ENCODE assay signal across 16 cellular contexts in the genomic region with DNA sequence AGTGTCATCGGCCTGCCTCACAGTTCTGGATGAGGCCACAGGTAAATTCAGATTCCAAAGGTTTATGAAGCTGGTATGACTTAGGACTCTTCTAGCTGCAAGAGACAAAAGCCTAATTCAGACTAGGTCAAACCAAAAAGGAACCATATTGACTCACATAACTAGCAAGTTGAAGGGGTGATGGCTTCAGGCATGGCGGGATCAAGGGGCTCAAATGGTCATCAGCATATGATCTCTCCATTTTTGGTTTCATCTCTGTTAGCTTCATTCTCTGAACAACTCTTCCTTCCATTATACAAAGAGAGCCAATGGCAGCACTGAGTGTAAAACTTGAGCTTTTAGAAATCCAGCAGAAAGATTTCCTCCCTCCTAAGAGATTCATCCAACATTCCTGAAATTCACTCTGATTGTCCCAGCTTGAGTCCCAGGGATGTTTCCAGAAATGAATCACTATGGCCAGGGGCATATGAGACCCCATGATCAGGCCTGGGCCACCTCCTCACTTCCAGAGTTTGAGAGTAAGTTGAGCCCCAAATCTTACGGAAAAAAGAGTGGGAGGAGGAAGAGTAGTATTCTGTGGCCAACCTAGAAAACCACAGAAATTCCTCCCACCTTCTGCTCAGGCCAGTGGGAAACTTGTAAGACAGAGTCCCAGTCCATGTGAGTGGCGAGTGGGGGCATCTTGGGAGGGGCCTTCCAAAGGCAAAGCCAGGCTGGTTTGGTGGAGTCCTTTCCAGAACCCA. TPM values are rescaled to one million over a fixed set of nuclear protein-coding genes. Genes with fewer than 3 reads are reported as not detected.
DNase-seq lines count a peak whose midpoint lies in the region; FAIRE-seq and TF ChIP-seq lines count a peak whose summit lies in the region.
"Had no signal": no experiment of that assay in that cellular context is flagged by ENCODE, and none has a peak within 500 bp of the region (broad histone marks: within the 10 kb centered on the region; RNA-seq: fewer than 3 reads in every experiment).

No MANE protein-coding gene starts in this region.

- no peak overlapping the region for H2AFZ ChIP-seq in H1 (ENCODE audit: low read length)

- H3K23me2 ChIP-seq in H1 (ENCODE audit: low read depth, low read length) = no peaks in the 10 kb centered on the region

- no peaks in the 10 kb centered on the region for H3K36me3 Mint-ChIP-seq in MCF 10A (ENCODE audit: insufficient read depth, unreplicated experiment)

- H2BK5ac ChIP-seq in H1 (ENCODE audit: low read depth, low read length) = no peak overlapping the region

- H2BK12ac ChIP-seq in H1 (ENCODE audit: low read depth, low read length) = no peak overlapping the region

- TF ChIP-seq EP300 in H1 (IDR thresholded peaks at IDR 0.05; ENCODE audit: borderline replicate concordance in 1 of 2, low read depth in 2 of 2, low read length in 2 of 2) = no peak

- H2BK20ac ChIP-seq in H1 (ENCODE audit: low read length) = no peak overlapping the region

- 85% methylated on average over 4 of the region's 4 CpGs; no CpG with 5 or more reads in 1 of the 2 experiments for WGBS in H1 (ENCODE audit: extremely low coverage in 1 of 2, insufficient coverage in 1 of 2, insufficient read length in 1 of 2, insufficient replicate concordance in 2 of 2, low coverage in 1 of 2, low lambda C conversion rate in 2 of 2, missing lambda C conversion rate in 1 of 2), 2 experiments

- BruUV-seq in MCF 10A (replicated peaks; lab: Mats Ljungman, UMichigan) = no TSS peak

- no peak overlapping the region for H4K8ac ChIP-seq in H1 (ENCODE audit: extremely low read depth, insufficient read depth, low read length)

- POLR2A ChIA-PET in MCF 10A (lab: Yijun Ruan, JAX) = interaction anchor here (0.5 to 0.9 kb wide), 2 partner anchors 8 to 32 kb away, joined by 3 to 5 read pairs; no protein-coding TSS in a partner anchor
- POLR2A ChIA-PET in H1 (lab: Charles Lee; ENCODE audit: partially characterized antibody) = no interaction called here

- H3K9me3 ChIP-seq in breast epithelium = no peaks in the 10 kb centered on the region
- H3K9me3 ChIP-seq in H1 (ENCODE audit: insufficient read depth in 2 of 2, low read depth in 1 of 2, low read length in 1 of 2) = no peaks in the 10 kb centered on the region
- H3K9me3 ChIP-seq: uterus had no signal

- no peak overlapping the region for H3K4me2 ChIP-seq in H1 (ENCODE audit: insufficient read depth in 1 of 2, low read depth in 2 of 2, low read length in 2 of 2)

- H4K20me1 ChIP-seq in H1 (replicated peaks in 1 of 2; ENCODE audit: control insufficient read depth in 1 of 2, insufficient read depth in 2 of 2, low read length in 2 of 2) = no peaks in the 10 kb centered on the region

- TF ChIP-seq RAD21 in H1 (IDR thresholded peaks at IDR 0.05 in 1 of 2, conservative IDR thresholded peaks at IDR 0.05 in 1 of 2; ENCODE audit: low read depth in 2 of 2, low read length in 2 of 2) = no peak

- H3K27ac ChIP-seq in breast epithelium (peak overlapping the region; percentile 67 to 80), H1 (ENCODE audit: low read depth, low read length) (no peak overlapping the region)
- H3K27ac ChIP-seq: cardiac muscle cell, uterus had no signal

- intact Hi-C loops in breast epithelium (cut with DNase I; ENCODE audit: low total_unique reads) (no loop called here), MCF 10A (cut with micrococcal nuclease) (no loop called here)

- no peak overlapping the region for H3K18ac ChIP-seq in H1 (ENCODE audit: extremely low read depth, low read length)

- no peak overlapping the region for H3K4me3 Mint-ChIP-seq in MCF 10A (ENCODE audit: unreplicated experiment)

- H4K91ac ChIP-seq in H1 (replicated peaks; ENCODE audit: insufficient read length, low read length) = peak overlapping the region; percentile 50

- no peaks in the 10 kb centered on the region for H3K79me2 ChIP-seq in H1 (ENCODE audit: control insufficient read depth in 1 of 2, insufficient read depth in 2 of 2, low read length in 2 of 2)

- H3K4me3 ChIP-seq in breast epithelium (no peak overlapping the region), NB4 (ENCODE audit: low read depth, low read length) (no peak overlapping the region), H1 (ENCODE audit: extremely low read depth in 1 of 4, insufficient read depth in 2 of 4, low read depth in 3 of 4, low read length in 4 of 4) (no peak overlapping the region)
- H3K4me3 ChIP-seq: cardiac muscle cell, uterus had no signal

- no peak overlapping the region for H3K27ac Mint-ChIP-seq in MCF 10A (ENCODE audit: low read depth, unreplicated experiment)

- H3K4ac ChIP-seq in H1 (replicated peaks; ENCODE audit: insufficient read length, low read depth, low read length) = no peak overlapping the region

- DNase-seq in breast epithelium (ENCODE audit: low spot score in 2 of 2) = peak in 1 of 2 donors; percentile 63
- no peak for DNase-seq in MCF 10A (ENCODE audit: unreplicated experiment)
- peak; percentile 75 for DNase-seq in NB4 (ENCODE audit: low read depth)
- DNase-seq in H1 (ENCODE audit: low read depth in 1 of 2, low spot score in 2 of 2) = no peak
- no peak for DNase-seq in HCEC 1CT
- DNase-seq in stimulated activated CD4-positive, alpha-beta T cell treated with anti-CD3 and anti-CD28 coated beads, Interleukin-1b, Interleukin-23, amount 100 ng/mL, for 48 hours = no peak
- DNase-seq in NCI-H1930 (lab: John Stamatoyannopoulos, UW) = no peak
- no peak for DNase-seq in 8988T
- DNase-seq: activated CD4-positive, alpha-beta T cell treated with anti-CD3 and anti-CD28 coated beads, Interleukin-2, amount 50 U/mL, for 4 hours; activated effector memory CD4-positive, alpha-beta T cell treated with Interleukin-2 at 50 U/mL for 16 hours; AML-193; left ventricle myocardium superior; stimulated activated CD4-positive, alpha-beta T cell treated with anti-CD3 and anti-CD28 coated beads, Interleukin-15, amount 100 ng/mL, for 24 hours; T-helper 1 cell; uterus had no signal

- H3K79me1 ChIP-seq in H1 (ENCODE audit: low read depth, low read length) = no peaks in the 10 kb centered on the region

- no peak overlapping the region for H4K5ac ChIP-seq in H1 (ENCODE audit: insufficient read length, low read depth, low read length)

- peaks cover 11% of the 10 kb centered on the region for H3K4me1 Mint-ChIP-seq in MCF 10A (ENCODE audit: insufficient read depth, unreplicated experiment)

- H3K56ac ChIP-seq in H1 (replicated peaks; ENCODE audit: insufficient read length, low read depth, low read length) = no peak overlapping the region

- CTCF ChIA-PET in MCF 10A (lab: Yijun Ruan, JAX) = interaction anchor here (0.7 kb wide), 1 partner anchor 560 kb away, joined by 3 read pairs; no protein-coding TSS in a partner anchor
- CTCF ChIA-PET in H1 (lab: Charles Lee; ENCODE audit: partially characterized antibody) = interaction anchor here (0.5 to 1.4 kb wide), 4 partner anchors 9 to 542 kb away, joined by 3 to 4 read pairs (median 3); no protein-coding TSS in a partner anchor

- H3K9me3 Mint-ChIP-seq in MCF 10A (ENCODE audit: unreplicated experiment) = no peaks in the 10 kb centered on the region

- H3K4me1 ChIP-seq in breast epithelium = peaks cover 3 to 5% of the 10 kb centered on the region in 2 donors
- H3K4me1 ChIP-seq in H1 (replicated peaks in 1 of 4; ENCODE audit: control insufficient read depth in 3 of 4, insufficient read depth in 4 of 4, low read length in 3 of 4) = peaks cover 2 to 5% (median 4%) of the 10 kb centered on the region in 4 experiments
- H3K4me1 ChIP-seq: uterus had no signal

- TF ChIP-seq POLR2A in breast epithelium (IDR thresholded peaks at IDR 0.05) = peak; percentile 14
- TF ChIP-seq POLR2A in NB4 (IDR thresholded peaks at IDR 0.05; ENCODE audit: extremely low read depth, insufficient read length) = no peak
- no peak for TF ChIP-seq POLR2A in H1 (IDR thresholded peaks at IDR 0.05; ENCODE audit: control extremely low read depth in 1 of 2, low read depth in 2 of 2, low read length in 2 of 2)

- H2AK5ac ChIP-seq in H1 (ENCODE audit: low read depth, low read length) = no peak overlapping the region

- H3K36me3 ChIP-seq in breast epithelium (no peaks in the 10 kb centered on the region), H1 (ENCODE audit: control insufficient read depth in 2 of 4, insufficient read depth in 4 of 4, low read length in 3 of 4) (no peaks in the 10 kb centered on the region)
- H3K36me3 ChIP-seq: cardiac muscle cell, uterus had no signal

- H3K27me3 Mint-ChIP-seq in MCF 10A (ENCODE audit: insufficient read depth, unreplicated experiment) = no peaks in the 10 kb centered on the region

- H3K9ac ChIP-seq in H1 (replicated peaks in 1 of 4; ENCODE audit: extremely low read depth in 1 of 4, low read depth in 3 of 4, low read length in 3 of 4) = no peak overlapping the region

- no peak overlapping the region for H2BK15ac ChIP-seq in H1 (ENCODE audit: low read length)

- no peaks in the 10 kb centered on the region for H3K27me3 ChIP-seq in breast epithelium
- no peaks in the 10 kb centered on the region for H3K27me3 ChIP-seq in H1 (replicated peaks in 1 of 4; ENCODE audit: control insufficient read depth in 3 of 4, extremely low read depth in 1 of 4, insufficient read depth in 3 of 4, low read length in 3 of 4)
- H3K27me3 ChIP-seq: cardiac muscle cell, uterus had no signal

- no peak overlapping the region for H3K14ac ChIP-seq in H1 (ENCODE audit: insufficient read length)

- TF ChIP-seq CTCF in breast epithelium (IDR thresholded peaks at IDR 0.05) (no peak), MCF 10A (IDR thresholded peaks at IDR 0.05; ENCODE audit: unreplicated experiment) (no peak), NB4 (IDR thresholded peaks at IDR 0.05; ENCODE audit: low read depth, low read length) (no peak), H1 (IDR thresholded peaks at IDR 0.05; ENCODE audit: control extremely low read depth in 1 of 3, insufficient read depth in 1 of 3, low read depth in 1 of 3, low read length in 3 of 3) (no peak)

- no peak for FAIRE-seq in H1 (lab: Jason Lieb, UNC)

- H2BK120ac ChIP-seq in H1 (replicated peaks; ENCODE audit: low read depth, low read length) = no peak overlapping the region

- H3K23ac ChIP-seq in H1 (ENCODE audit: insufficient read length) = no peak overlapping the region

TF ChIP-seq in H1, 55 proteins besides CTCF, POLR2A, EP300 and RAD21:
- TF ChIP-seq MAFK (IDR thresholded peaks at IDR 0.05; ENCODE audit: low read depth, low read length) = no peak
- no peak for TF ChIP-seq TEAD4 (IDR thresholded peaks at IDR 0.05; ENCODE audit: low read depth, low read length)

RNA-seq across cellular contexts. Expression of a gene that starts 2.0 kb away (rescaled TPM):
- total RNA-seq in breast epithelium (1 to 10 TPM in 2 of 3 donors, under 1 TPM in 1; 0.98 to 8.5 (median 1.1) TPM), MCF 10A (2022) (3.4 and 5.1 TPM in 2 replicates)
- 1.3 and 1.5 TPM in 2 replicates for total RNA-seq in H1 (2021; fragmentation: NEBNext Ultra II Directional; extraction: Animal tissue kit (Norgen Biotek cat#: 25700))
- polyA plus RNA-seq in H1 (2011; rRNA removed) = 0.39 TPM in 2 replicates
- 0.93 TPM for polyA plus RNA-seq in H1 (2011; cell fraction: cytosol; rRNA removed)
- 2.5 TPM for polyA plus RNA-seq in H1 (2011; cell fraction: nucleus; rRNA removed)
- 3.1 to 5.2 TPM (median 3.9 TPM) in 4 replicates for polyA plus RNA-seq in H1 (2012, experiment 1 of 2)
- not detected for polyA plus RNA-seq in H1 (2012, experiment 2 of 2)
- 0.28 TPM for polyA plus RNA-seq in H1 (2013, experiment 1 of 2)
- polyA plus RNA-seq in H1 (2013, experiment 2 of 2) = 0.22 TPM
- polyA minus RNA-seq in H1 (2011; rRNA and poly(A)+ RNA removed) = 0.73 and 2.6 TPM in 2 replicates
- polyA minus RNA-seq in H1 (2011; cell fraction: cytosol; rRNA and poly(A)+ RNA removed) = not detected
- 2.1 TPM for polyA minus RNA-seq in H1 (2011; cell fraction: nucleus; rRNA and poly(A)+ RNA removed)
